8 cellular contexts compared by ENCODE assay signal in genomic region chr1:244796719-244797406, GRCh38. TPM values are rescaled to one million over a fixed set of nuclear protein-coding genes. Genes with fewer than 3 reads are reported as not detected.
DNase-seq lines count a peak whose midpoint lies in the region; ATAC-seq, FAIRE-seq and TF ChIP-seq lines count a peak whose summit lies in the region.

No MANE protein-coding gene starts in this region.

- CTCF ChIA-PET in MCF 10A (lab: Yijun Ruan, JAX) = interaction anchor here (0.5 to 15.2 kb wide), 87 partner anchors 8 to 1463 kb away, joined by 3 to 494 read pairs (median 5); partner anchors contain the start of genes DESI2 and HNRNPU

- H3K9me3 Mint-ChIP-seq in MCF 10A (ENCODE audit: unreplicated experiment) = no peaks in the 10 kb centered on the region

- peak; percentile 5 to 20 for DNase-seq in NCI-H187 (lab: John Stamatoyannopoulos, UW)
- no peak for DNase-seq in NCI-H187 treated with DMSO at 0.1 percent for 48 hours (lab: John Stamatoyannopoulos, UW)
- peak; percentile 73 for DNase-seq in NCI-H128 (lab: John Stamatoyannopoulos, UW; ENCODE audit: unreplicated experiment)
- peak; percentile 89 for DNase-seq in MCF 10A (ENCODE audit: unreplicated experiment)
- peak; percentile 28 for DNase-seq in stimulated activated CD4-positive, alpha-beta T cell treated with anti-CD3 and anti-CD28 coated beads, Interleukin-1b, Interleukin-23, amount 100 ng/mL, for 48 hours

- intact Hi-C loops in MCF 10A (cut with micrococcal nuclease) = loop anchor here (1.0 to 2.0 kb wide), 6 partner anchors 144 to 1452 kb away; partner anchors contain the start of genes ADSS2 and DESI2

- H3K4me1 Mint-ChIP-seq in MCF 10A (ENCODE audit: insufficient read depth, unreplicated experiment) = peaks cover 5% of the 10 kb centered on the region

- peak; percentile 92 for TF ChIP-seq CTCF in MCF 10A (IDR thresholded peaks at IDR 0.05; ENCODE audit: unreplicated experiment)

- no TSS peak for BruUV-seq in MCF 10A (replicated peaks; lab: Mats Ljungman, UMichigan)

- no peaks in the 10 kb centered on the region for H3K27me3 Mint-ChIP-seq in MCF 10A (ENCODE audit: insufficient read depth, unreplicated experiment)

- POLR2A ChIA-PET in MCF 10A (lab: Yijun Ruan, JAX) = interaction anchor here (0.5 to 5.0 kb wide), 6 partner anchors 142 to 1088 kb away, joined by 3 to 32 read pairs (median 6); no protein-coding TSS in a partner anchor

- FAIRE-seq in TTC549 (lab: Jason Lieb, UNC) = peak; percentile 96
- peak; percentile 69 for FAIRE-seq in islet of Langerhans (lab: Jason Lieb, UNC)

- ATAC-seq in GM21529 (IDR thresholded peaks at IDR 0.05; ENCODE audit: unreplicated experiment) = no peak

- no peak overlapping the region for H3K27ac Mint-ChIP-seq in MCF 10A (ENCODE audit: low read depth, unreplicated experiment)

- no peaks in the 10 kb centered on the region for H3K36me3 Mint-ChIP-seq in MCF 10A (ENCODE audit: insufficient read depth, unreplicated experiment)

- H3K4me3 Mint-ChIP-seq in MCF 10A (ENCODE audit: unreplicated experiment) = no peak overlapping the region

RNA-seq across cellular contexts. Expression of gene COX20, which starts 38.6 kb away (rescaled TPM):
- total RNA-seq in MCF 10A (2022) = 44.6 and 46.1 TPM in 2 replicates
